9 cellular contexts compared by ENCODE assay signal in genomic region chr1:102174259-102174863, GRCh38.
A peak's percentile ranks its signal among the peaks of the same experiment; 100 is the strongest.
DNase-seq lines count a peak whose midpoint lies in the region; ATAC-seq, FAIRE-seq and TF ChIP-seq lines count a peak whose summit lies in the region.
"Had no signal": no experiment of that assay in that cellular context is flagged by ENCODE, and none has a peak within 500 bp of the region (broad histone marks: within the 10 kb centered on the region; RNA-seq: fewer than 3 reads in every experiment).

No MANE protein-coding gene starts in this region.

- H3K4me3 Mint-ChIP-seq in WTC11, result no peak overlapping the region
- H3K4me3 Mint-ChIP-seq: activated B cell treated with CpG ODN at 0.5 μM for 24 hours had no signal

- no peak overlapping the region for H3K27ac Mint-ChIP-seq in WTC11
- H3K27ac Mint-ChIP-seq: activated B cell treated with CpG ODN at 0.5 μM for 24 hours had no signal

- H3K36me3 Mint-ChIP-seq in WTC11, result no peaks in the 10 kb centered on the region

- intact Hi-C loops in A673 (cut with micrococcal nuclease; ENCODE audit: unreplicated experiment) (no loop called here), aorta (cut with DNase I) (no loop called here), right cardiac atrium (cut with DNase I) (no loop called here)

- 14 to 25% methylated on average over 2 of the region's 2 CpGs for WGBS in aorta, 2 donors
- WGBS in right cardiac atrium, result 18% methylated on average over 2 of the region's 2 CpGs

- H3K9me3 ChIP-seq in A673 (ENCODE audit: low read depth, low read length, poor library complexity, severe bottlenecking), result peaks cover 5% of the 10 kb centered on the region
- no peaks in the 10 kb centered on the region for H3K9me3 ChIP-seq in aorta (ENCODE audit: control insufficient read depth, low read length)
- no peaks in the 10 kb centered on the region for H3K9me3 ChIP-seq in right cardiac atrium (ENCODE audit: control insufficient read depth, low read length)

- H3K4me1 ChIP-seq in A673 (ENCODE audit: insufficient read depth, low read length, poor library complexity, severe bottlenecking), result peaks cover 20% of the 10 kb centered on the region
- no peaks in the 10 kb centered on the region for H3K4me1 ChIP-seq in aorta (ENCODE audit: control insufficient read depth in 1 of 2, insufficient read depth in 2 of 2, low read length in 2 of 2)
- no peaks in the 10 kb centered on the region for H3K4me1 ChIP-seq in right cardiac atrium (ENCODE audit: control insufficient read depth, insufficient read depth, low read length)

- TF ChIP-seq CTCF in A673 (conservative IDR thresholded peaks at IDR 0.05; ENCODE audit: low read depth, low read length), result 0 out of 2 replicates have a peak, but pooled peaks have one; percentile 20
- TF ChIP-seq CTCF in WTC11 (IDR thresholded peaks at IDR 0.05), result peak; percentile 64

- ATAC-seq in HG03108 (IDR thresholded peaks at IDR 0.05; ENCODE audit: unreplicated experiment), result peak; percentile 54
- peak; percentile 94 for ATAC-seq in WTC11
- ATAC-seq in aorta (ENCODE audit: low FRiP score), result no peak
- no peak for ATAC-seq in right cardiac atrium

- H3K36me3 ChIP-seq in A673 (ENCODE audit: insufficient read depth, low read length, poor library complexity, severe bottlenecking) (no peaks in the 10 kb centered on the region), aorta (ENCODE audit: control insufficient read depth in 1 of 2, insufficient read depth in 2 of 2, low read length in 1 of 2) (no peaks in the 10 kb centered on the region)

- POLR2A ChIA-PET in A673 (lab: Charles Lee; ENCODE audit: low non-redundant PET) (no interaction called here), WTC11 (lab: Charles Lee) (no interaction called here)

- H3K27me3 ChIP-seq in A673 (replicated peaks; ENCODE audit: insufficient read depth, low read depth, low read length, poor library complexity) (no peaks in the 10 kb centered on the region), aorta (ENCODE audit: control insufficient read depth in 1 of 2, insufficient read depth in 2 of 2, low read length in 1 of 2) (no peaks in the 10 kb centered on the region), right cardiac atrium (ENCODE audit: control insufficient read depth, insufficient read depth) (no peaks in the 10 kb centered on the region)

- FAIRE-seq in GM19239 (lab: Jason Lieb, UNC), result peak; percentile 70

- no peak for DNase-seq in A673 (ENCODE audit: low spot score)
- DNase-seq in GM19239 (ENCODE audit: insufficient read length, low spot score), result no peak
- DNase-seq in WTC11 (ENCODE audit: low spot score), result peak; percentile 57
- no peak for DNase-seq in aorta
- no peak for DNase-seq in stimulated activated CD4-positive, alpha-beta T cell treated with anti-CD3 and anti-CD28 coated beads, Interleukin-4, amount 100 ng/mL, for 4 hours
- no peak for DNase-seq in C1 segment of cervical spinal cord (lab: John Stamatoyannopoulos, UW)
- no peak for DNase-seq in right cardiac atrium
- DNase-seq: activated B cell treated with CpG ODN at 0.5 μM for 24 hours had no signal

- H3K27ac ChIP-seq in A673 (ENCODE audit: low read depth, low read length, poor library complexity, severe bottlenecking) (no peak overlapping the region), aorta (ENCODE audit: low read depth in 1 of 2, low read length in 2 of 2) (no peak overlapping the region), right cardiac atrium (ENCODE audit: low read length) (no peak overlapping the region)

- H3K9me3 Mint-ChIP-seq in WTC11, result no peaks in the 10 kb centered on the region
- H3K9me3 Mint-ChIP-seq: activated B cell treated with CpG ODN at 0.5 μM for 24 hours had no signal

- no peaks in the 10 kb centered on the region for H3K27me3 Mint-ChIP-seq in WTC11 (ENCODE audit: low read depth)
- H3K27me3 Mint-ChIP-seq: activated B cell treated with CpG ODN at 0.5 μM for 24 hours had no signal

- CTCF ChIA-PET in A673 (lab: Charles Lee) (no interaction called here), WTC11 (lab: Charles Lee) (interaction anchor here (0.6 to 1.3 kb wide), 3 partner anchors 10 to 875 kb away, joined by 3 read pairs; partner anchors contain the start of gene OLFM3)

- no peaks in the 10 kb centered on the region for H3K4me1 Mint-ChIP-seq in WTC11
- H3K4me1 Mint-ChIP-seq: activated B cell treated with CpG ODN at 0.5 μM for 24 hours had no signal

- H3K4me3 ChIP-seq in A673 (ENCODE audit: low read depth, low read length, poor library complexity, severe bottlenecking) (no peak overlapping the region), aorta (ENCODE audit: low read length in 2 of 2) (no peak overlapping the region), right cardiac atrium (ENCODE audit: low read length) (no peak overlapping the region)

- no TSS peak for BruUV-seq in A673 (replicated peaks; lab: Mats Ljungman, UMichigan)

TF ChIP-seq in WTC11, 78 proteins besides CTCF, POLR2A, EP300 and RAD21 (continues in another document):
- TF ChIP-seq PREB (CRISPR knock-in tag; IDR thresholded peaks at IDR 0.05; ENCODE audit: borderline replicate concordance) (no peak), CDX4 (CRISPR knock-in tag; IDR thresholded peaks at IDR 0.05; ENCODE audit: borderline replicate concordance) (no peak), ZBTB21 (CRISPR knock-in tag; IDR thresholded peaks at IDR 0.05; ENCODE audit: borderline replicate concordance) (no peak), PRDM15 (CRISPR knock-in tag; IDR thresholded peaks at IDR 0.05) (no peak), TEAD4 (CRISPR knock-in tag; IDR thresholded peaks at IDR 0.05) (no peak), PRRX2 (CRISPR knock-in tag; IDR thresholded peaks at IDR 0.05) (no peak), ZNF263 (CRISPR knock-in tag; IDR thresholded peaks at IDR 0.05; ENCODE audit: low read depth) (no peak), ETV6 (CRISPR knock-in tag; IDR thresholded peaks at IDR 0.05) (no peak), GTF2I (CRISPR knock-in tag; conservative IDR thresholded peaks at IDR 0.05) (no peak)
- TF ChIP-seq, protein P1, sequence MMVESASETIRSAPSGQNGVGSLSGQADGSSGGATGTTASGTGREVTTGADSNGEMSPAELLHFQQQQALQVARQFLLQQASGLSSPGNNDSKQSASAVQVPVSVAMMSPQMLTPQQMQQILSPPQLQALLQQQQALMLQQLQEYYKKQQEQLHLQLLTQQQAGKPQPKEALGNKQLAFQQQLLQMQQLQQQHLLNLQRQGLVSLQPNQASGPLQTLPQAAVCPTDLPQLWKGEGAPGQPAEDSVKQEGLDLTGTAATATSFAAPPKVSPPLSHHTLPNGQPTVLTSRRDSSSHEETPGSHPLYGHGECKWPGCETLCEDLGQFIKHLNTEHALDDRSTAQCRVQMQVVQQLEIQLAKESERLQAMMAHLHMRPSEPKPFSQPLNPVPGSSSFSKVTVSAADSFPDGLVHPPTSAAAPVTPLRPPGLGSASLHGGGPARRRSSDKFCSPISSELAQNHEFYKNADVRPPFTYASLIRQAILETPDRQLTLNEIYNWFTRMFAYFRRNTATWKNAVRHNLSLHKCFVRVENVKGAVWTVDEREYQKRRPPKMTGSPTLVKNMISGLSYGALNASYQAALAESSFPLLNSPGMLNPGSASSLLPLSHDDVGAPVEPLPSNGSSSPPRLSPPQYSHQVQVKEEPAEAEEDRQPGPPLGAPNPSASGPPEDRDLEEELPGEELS (CRISPR knock-in tag; IDR thresholded peaks at IDR 0.05), result no peak
- TF ChIP-seq, protein P2, sequence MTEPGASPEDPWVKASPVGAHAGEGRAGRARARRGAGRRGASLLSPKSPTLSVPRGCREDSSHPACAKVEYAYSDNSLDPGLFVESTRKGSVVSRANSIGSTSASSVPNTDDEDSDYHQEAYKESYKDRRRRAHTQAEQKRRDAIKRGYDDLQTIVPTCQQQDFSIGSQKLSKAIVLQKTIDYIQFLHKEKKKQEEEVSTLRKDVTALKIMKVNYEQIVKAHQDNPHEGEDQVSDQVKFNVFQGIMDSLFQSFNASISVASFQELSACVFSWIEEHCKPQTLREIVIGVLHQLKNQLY (CRISPR knock-in tag; IDR thresholded peaks at IDR 0.05), result no peak

Comparison
In these comparisons a context has a peak if more than half of its experiments do, and no peak if none do; other contexts are left out.
1. ATAC-seq: peak in HG03108 (single experiment) and WTC11 (single experiment); none in aorta (single experiment) and right cardiac atrium (0 of 2).